8 cellular contexts compared by ENCODE assay signal in genomic region chr22:19172213-19173046, GRCh38. TPM values are rescaled to one million over a fixed set of nuclear protein-coding genes. Genes with fewer than 3 reads are reported as not detected.
DNase-seq lines count a peak whose midpoint lies in the region; TF ChIP-seq lines count a peak whose summit lies in the region.

No MANE protein-coding gene starts in this region.

- 36 to 41% methylated on average over 10 to 12 of the region's 13 CpGs for WGBS in lower leg skin, 2 donors

- peaks cover 0 to 25% of the 10 kb centered on the region in 2 donors for H3K27me3 ChIP-seq in tibial artery

- H3K4me3 ChIP-seq in astrocyte of the cerebellum (ENCODE audit: low read depth, low read length) (peak overlapping the region; percentile 98), lower leg skin (ENCODE audit: low read depth, poor library complexity, severe bottlenecking) (peak overlapping the region; percentile 93), tibial artery (peak overlapping the region; percentile 67 to 95)

- H3K27me3 Mint-ChIP-seq in activated T-cell treated with anti-CD3 and anti-CD28 coated beads, Interleukin-2, amount 50 U/mL, for 24 hours = peaks cover 29% of the 10 kb centered on the region

- peak overlapping the region; percentile 79 to 96 for H3K27ac ChIP-seq in tibial artery

- H3K4me1 Mint-ChIP-seq in activated T-cell treated with anti-CD3 and anti-CD28 coated beads, Interleukin-2, amount 50 U/mL, for 24 hours (ENCODE audit: low read depth) = peaks cover 53% of the 10 kb centered on the region

- H3K9me3 ChIP-seq in tibial artery = no peaks in the 10 kb centered on the region

- H3K4me1 ChIP-seq in tibial artery = peaks cover 6 to 81% (median 67%) of the 10 kb centered on the region in 4 donors

- TF ChIP-seq CTCF in astrocyte of the cerebellum (IDR thresholded peaks at IDR 0.05; ENCODE audit: low read depth, low read length, missing control alignments) (no peak), lower leg skin (IDR thresholded peaks at IDR 0.05) (no peak), tibial artery (IDR thresholded peaks at IDR 0.05) (no peak)

- no peak for TF ChIP-seq POLR2A in lower leg skin (IDR thresholded peaks at IDR 0.05)

- H3K36me3 Mint-ChIP-seq in activated T-cell treated with anti-CD3 and anti-CD28 coated beads, Interleukin-2, amount 50 U/mL, for 24 hours (ENCODE audit: low read depth) = peaks cover 45% of the 10 kb centered on the region

- H3K4me3 Mint-ChIP-seq in activated T-cell treated with anti-CD3 and anti-CD28 coated beads, Interleukin-2, amount 50 U/mL, for 24 hours = peak overlapping the region; percentile 97

- peaks cover 0 to 12% (median 0%) of the 10 kb centered on the region in 3 donors for H3K36me3 ChIP-seq in tibial artery

- H3K27ac Mint-ChIP-seq in activated T-cell treated with anti-CD3 and anti-CD28 coated beads, Interleukin-2, amount 50 U/mL, for 24 hours = peak overlapping the region; percentile 96

- in situ Hi-C loops in astrocyte of the cerebellum (cut with HindIII; ENCODE audit: low sequenced_read_pairs) = no loop called here
- in situ Hi-C loops in KBM-7 (cut with MboI; ENCODE audit: low pct_unique_long_range_greater_than_20kb, low sequenced_read_pairs) = no loop called here

- intact Hi-C loops in lower leg skin (cut with DNase I; ENCODE audit: low total_unique reads) = no loop called here
- intact Hi-C loops in tibial artery (cut with DNase I; ENCODE audit: low total_unique reads) = no loop called here

- no peak for DNase-seq in activated T-cell treated with anti-CD3 and anti-CD28 coated beads, Interleukin-2, amount 50 U/mL, for 24 hours
- DNase-seq in activated T-cell treated with anti-CD3 and anti-CD28 coated beads, Interleukin-2, amount 50 U/mL, for 1 hour = no peak
- DNase-seq in astrocyte of the cerebellum (ENCODE audit: low read depth) = no peak
- no peak for DNase-seq in lower leg skin (ENCODE audit: low spot score in 2 of 2)
- no peak for DNase-seq in tibial artery
- DNase-seq in stimulated activated CD4-positive, alpha-beta T cell treated with anti-CD3 and anti-CD28 coated beads, Interleukin-1b, Interleukin-23, amount 100 ng/mL, for 48 hours = no peak
- no peak for DNase-seq in NCI-H2171 treated with DMSO at 0.1 percent for 48 hours (lab: John Stamatoyannopoulos, UW)
- DNase-seq in KBM-7 = no peak

- no peaks in the 10 kb centered on the region for H3K9me3 Mint-ChIP-seq in activated T-cell treated with anti-CD3 and anti-CD28 coated beads, Interleukin-2, amount 50 U/mL, for 24 hours

RNA-seq across cellular contexts. Expression of gene SLC25A1, which starts 6.1 kb away (rescaled TPM):
- 10 to 100 TPM; 60.1 to 83.2 (median 71.1) TPM for total RNA-seq in lower leg skin

RNA-seq across cellular contexts. Expression of gene GSC2, which starts 22.3 kb away (rescaled TPM):
- total RNA-seq in lower leg skin = 1 to 10 TPM in 1 of 4 donors, under 1 TPM in 1, not detected in 2; 0.42 to 2.6 TPM

RNA-seq across cellular contexts. Expression of gene ESS2, which starts 28.0 kb away (rescaled TPM):
- total RNA-seq in lower leg skin = 10 to 100 TPM; 23.1 to 36.0 (median 25.9) TPM

RNA-seq across cellular contexts. Expression of gene TSSK2, which starts 41.3 kb away (rescaled TPM):
- total RNA-seq in lower leg skin = not detected

RNA-seq across cellular contexts. Expression of gene DGCR2, which starts 50.2 kb away (rescaled TPM):
- total RNA-seq in lower leg skin = 100 to 1,000 TPM in 3 of 4 donors, 10 to 100 TPM in 1; 88.7 to 142 (median 141) TPM
